ENCODE assay signal across 11 cellular contexts in the genomic region with DNA sequence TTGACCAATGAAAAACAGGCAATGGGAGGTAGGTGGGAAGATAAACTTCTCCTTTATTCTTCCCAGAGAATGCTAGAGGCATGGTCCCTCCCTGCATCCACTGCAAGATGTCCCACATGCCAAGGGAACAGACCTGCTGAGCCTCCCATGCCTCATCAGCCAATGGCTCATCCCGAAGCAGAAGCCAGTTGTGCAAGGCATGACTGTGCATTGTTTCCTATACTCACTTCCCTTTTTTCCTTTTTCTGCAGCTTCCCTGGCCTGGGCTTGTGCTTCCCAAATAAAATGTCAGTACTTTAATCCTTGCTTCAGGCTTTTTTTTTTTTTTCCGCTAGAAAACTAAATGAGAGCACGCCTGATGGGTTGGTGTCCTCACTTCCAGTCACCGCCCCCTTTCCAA.
DNase-seq lines count a peak whose midpoint lies in the region; ATAC-seq and TF ChIP-seq lines count a peak whose summit lies in the region.
"Had no signal": no experiment of that assay in that cellular context is flagged by ENCODE, and none has a peak within 500 bp of the region (broad histone marks: within the 10 kb centered on the region; RNA-seq: fewer than 3 reads in every experiment).

No MANE protein-coding gene starts in this region.

- H2BK15ac ChIP-seq in IMR-90 (ENCODE audit: low read depth, low read length) = peak overlapping the region; percentile 11; the same call in 2 of the 3 replicates

- H3K56ac ChIP-seq in IMR-90 (ENCODE audit: extremely low read depth, insufficient read depth, low read length) = no peak overlapping the region

- no peak for TF ChIP-seq CTCF in IMR-90 (conservative IDR thresholded peaks at IDR 0.05; ENCODE audit: low read depth, low read length)
- no peak for TF ChIP-seq CTCF in adrenal gland (IDR thresholded peaks at IDR 0.05)
- no peak for TF ChIP-seq CTCF in right atrium auricular region (IDR thresholded peaks at IDR 0.05)
- TF ChIP-seq CTCF in tibial artery (IDR thresholded peaks at IDR 0.05) = no peak
- TF ChIP-seq CTCF in PC-9 (conservative IDR thresholded peaks at IDR 0.05) = no peak

- H2AFZ ChIP-seq in IMR-90 (replicated peaks; ENCODE audit: low read length, poor library complexity) = no peak overlapping the region
- no peak overlapping the region for H2AFZ ChIP-seq in PC-9

- intact Hi-C loops in IMR-90 (cut with micrococcal nuclease) = loop anchor here (5.0 kb wide), 5 partner anchors 53 to 292 kb away; a partner anchor contains a TSS
- intact Hi-C loops in adrenal gland (cut with DNase I) = loop anchor here in 1 of 2 donors (10.0 kb wide), 1 partner anchor 234 kb away; a partner anchor contains a TSS
- intact Hi-C loops in tibial artery (cut with DNase I; ENCODE audit: low total_unique reads) = no loop called here
- intact Hi-C loops in PC-9 (cut with micrococcal nuclease; ENCODE audit: unreplicated experiment) = no loop called here

- peak overlapping the region; percentile 33 to 51; a peak in 3 of 4 replicates for H4K8ac ChIP-seq in IMR-90 (ENCODE audit: low read depth in 2 of 2, low read length in 2 of 2)

- TF ChIP-seq RAD21 in IMR-90 (IDR thresholded peaks at IDR 0.05; ENCODE audit: low read length) = no peak

- in situ Hi-C loops in IMR-90 (cut with MboI; ENCODE audit: low sequenced_read_pairs) = loop anchor here (10.0 to 25.0 kb wide), 3 partner anchors 234 to 383 kb away; a partner anchor contains a TSS

- H3K79me1 ChIP-seq in IMR-90 (ENCODE audit: low read depth in 1 of 2, low read length in 2 of 2) = peaks cover 0 to 6% of the 10 kb centered on the region in 2 experiments; a peak in 1 of 4 replicates

- ATAC-seq in IMR-90 (ENCODE audit: low read depth) (no peak), HG03378 (IDR thresholded peaks at IDR 0.05; ENCODE audit: unreplicated experiment) (no peak), HG03025 (IDR thresholded peaks at IDR 0.05; ENCODE audit: low FRiP score, unreplicated experiment) (no peak)

- H2AK5ac ChIP-seq in IMR-90 (ENCODE audit: low read depth, low read length) = peak overlapping the region; percentile 33; the same call in 1 of the 2 replicates

- H4K5ac ChIP-seq in IMR-90 (ENCODE audit: low read depth, low read length) = no peak overlapping the region; the same call in 1 of the 2 replicates

- peak overlapping the region; percentile 57 for H3K4ac ChIP-seq in IMR-90 (ENCODE audit: low read depth, low read length)

- POLR2A ChIA-PET in IMR-90 (lab: Charles Lee; ENCODE audit: unreplicated experiment) = no interaction called here
- POLR2A ChIA-PET in PC-9 (lab: Charles Lee; ENCODE audit: unreplicated experiment) = no interaction called here

- H3K9me2 ChIP-seq in PC-9 (ENCODE audit: insufficient read depth) = no peaks in the 10 kb centered on the region

- no peaks in the 10 kb centered on the region for H3K36me3 ChIP-seq in IMR-90 (ENCODE audit: control insufficient read depth, insufficient read depth, low read length)
- no peaks in the 10 kb centered on the region for H3K36me3 ChIP-seq in adrenal gland (replicated peaks in 1 of 2)
- no peaks in the 10 kb centered on the region for H3K36me3 ChIP-seq in right atrium auricular region
- H3K36me3 ChIP-seq in tibial artery = no peaks in the 10 kb centered on the region
- no peaks in the 10 kb centered on the region for H3K36me3 ChIP-seq in PC-9 (ENCODE audit: low read depth)

- WGBS in IMR-90 (ENCODE audit: extremely low coverage in 2 of 2, insufficient read length in 1 of 2), 2 experiments = no CpG with 5 or more reads among the region's 4 CpGs
- WGBS in adrenal gland, 4 donors = 81 to 92% (median 88%) methylated on average over 4 of the region's 4 CpGs

- H3K4me1 ChIP-seq in IMR-90 (ENCODE audit: control insufficient read depth, insufficient read depth, low read length) (peaks cover 24% of the 10 kb centered on the region), adrenal gland (replicated peaks in 1 of 2) (peaks cover 24 to 50% of the 10 kb centered on the region in 2 donors), right atrium auricular region (peaks cover 0 to 42% of the 10 kb centered on the region in 2 donors), tibial artery (peaks cover 0 to 57% (median 30%) of the 10 kb centered on the region in 4 donors), PC-9 (replicated peaks; ENCODE audit: insufficient read depth) (peaks cover 20% of the 10 kb centered on the region)

- TF ChIP-seq POLR2A in IMR-90 (IDR thresholded peaks at IDR 0.05; ENCODE audit: low read depth, low read length) = no peak
- no peak for TF ChIP-seq POLR2A in adrenal gland (IDR thresholded peaks at IDR 0.05)

- H3K4me3 ChIP-seq in IMR-90 (ENCODE audit: insufficient read depth, low read depth, low read length) (no peak overlapping the region), adrenal gland (no peak overlapping the region), right atrium auricular region (no peak overlapping the region), tibial artery (no peak overlapping the region), PC-9 (no peak overlapping the region)

- no peaks in the 10 kb centered on the region for H3K79me2 ChIP-seq in PC-9 (ENCODE audit: low read depth)

- dilution Hi-C loops in IMR-90 (cut with HindIII; ENCODE audit: low sequenced_read_pairs, unreplicated experiment) = no loop called here

- peak overlapping the region; percentile 29; the same call in 1 of the 2 replicates for H3K14ac ChIP-seq in IMR-90 (replicated peaks; ENCODE audit: low read depth, low read length)

- peaks cover 6% of the 10 kb centered on the region for H3K9me1 ChIP-seq in IMR-90 (ENCODE audit: insufficient read depth, low read length)

- no peaks in the 10 kb centered on the region for H4K20me1 ChIP-seq in IMR-90 (ENCODE audit: insufficient read depth, low read length)
- H4K20me1 ChIP-seq in PC-9 (ENCODE audit: insufficient read depth) = no peaks in the 10 kb centered on the region

- peak overlapping the region; percentile 82 for H2BK20ac ChIP-seq in IMR-90 (ENCODE audit: low read depth, low read length)

- H2BK120ac ChIP-seq in IMR-90 (ENCODE audit: low read depth, low read length) = peak overlapping the region; percentile 78

- H3F3A ChIP-seq in PC-9 (ENCODE audit: insufficient read depth, low read depth) = no peaks in the 10 kb centered on the region

- BruUV-seq in IMR-90 (replicated peaks; lab: Mats Ljungman, UMichigan) = no TSS peak
- no TSS peak for BruUV-seq in PC-9 (replicated peaks; lab: Mats Ljungman, UMichigan)

- no peak overlapping the region for H2AK9ac ChIP-seq in IMR-90 (replicated peaks; ENCODE audit: low read depth, low read length, poor library complexity)

- H3K4me2 ChIP-seq in IMR-90 (ENCODE audit: low read depth, low read length) (no peak overlapping the region), PC-9 (no peak overlapping the region)

- H3K27me3 ChIP-seq in IMR-90 (ENCODE audit: control insufficient read depth, insufficient read depth, low read length) = no peaks in the 10 kb centered on the region
- H3K27me3 ChIP-seq in adrenal gland = no peaks in the 10 kb centered on the region
- no peaks in the 10 kb centered on the region for H3K27me3 ChIP-seq in right atrium auricular region
- H3K27me3 ChIP-seq in tibial artery = no peaks in the 10 kb centered on the region
- no peaks in the 10 kb centered on the region for H3K27me3 ChIP-seq in PC-9 (ENCODE audit: insufficient read depth, low read depth)

- peak overlapping the region; percentile 29; the same call in 1 of the 2 replicates for H3K23ac ChIP-seq in IMR-90 (ENCODE audit: low read depth, low read length)

- H4K91ac ChIP-seq in IMR-90 (ENCODE audit: insufficient read depth, low read depth, low read length) = peak overlapping the region; percentile 68

- peak overlapping the region; percentile 41; the same call in 1 of the 2 replicates for H3K27ac ChIP-seq in IMR-90 (ENCODE audit: insufficient read depth, low read length)
- peak overlapping the region in 3 of 5 donors; percentile 33 to 59 (median 49) for H3K27ac ChIP-seq in adrenal gland
- H3K27ac ChIP-seq in right atrium auricular region = peak overlapping the region in 1 of 2 donors; percentile 60
- H3K27ac ChIP-seq in tibial artery = peak overlapping the region; percentile 25 to 51
- no peak overlapping the region for H3K27ac ChIP-seq in PC-9

- H3K9me3 ChIP-seq in IMR-90 (ENCODE audit: control insufficient read depth, insufficient read depth, low read length) = no peaks in the 10 kb centered on the region
- H3K9me3 ChIP-seq in adrenal gland (replicated peaks in 1 of 3) = no peaks in the 10 kb centered on the region
- no peaks in the 10 kb centered on the region for H3K9me3 ChIP-seq in right atrium auricular region
- no peaks in the 10 kb centered on the region for H3K9me3 ChIP-seq in tibial artery
- no peaks in the 10 kb centered on the region for H3K9me3 ChIP-seq in PC-9 (ENCODE audit: insufficient read depth, low read depth)

- peak overlapping the region; percentile 0 for H2BK5ac ChIP-seq in IMR-90 (ENCODE audit: low read depth, low read length, poor library complexity, severe bottlenecking)

- CTCF ChIA-PET in IMR-90 (lab: Yijun Ruan, JAX) = interaction anchor here (0.6 kb wide), 1 partner anchor 15 kb away, joined by 3 read pairs; no protein-coding TSS in a partner anchor
- CTCF ChIA-PET in PC-9 (lab: Charles Lee) = no interaction called here

- DNase-seq in IMR-90 (peak; percentile 62), adrenal gland (peak in 6 of 7 donors; percentile 38 to 65 (median 46)), right atrium auricular region (ENCODE audit: low spot score) (peak; percentile 82), tibial artery (peak; percentile 77 to 82), retina (no peak), PC-9 (no peak)
- DNase-seq: NCI-H1417 treated with DMSO at 0.1 percent for 48 hours, nucleus accumbens, SW 1271 had no signal

- H3K18ac ChIP-seq in IMR-90 (ENCODE audit: low read depth, low read length) = 0 out of 2 replicates have a peak overlapping the region, but pooled peaks have one; percentile 14

- no peak overlapping the region for H3K9ac ChIP-seq in IMR-90 (ENCODE audit: low read depth, low read length)

TF ChIP-seq in IMR-90, 13 proteins besides CTCF, POLR2A, EP300 and RAD21:
- TF ChIP-seq CHD1 (IDR thresholded peaks at IDR 0.05; ENCODE audit: low read depth, low read length) (no peak), NFE2L2 (IDR thresholded peaks at IDR 0.05; ENCODE audit: low read depth, low read length) (peak; percentile 85), MXI1 (IDR thresholded peaks at IDR 0.05; ENCODE audit: borderline replicate concordance, low read depth, low read length) (no peak), MAZ (IDR thresholded peaks at IDR 0.05; ENCODE audit: borderline replicate concordance, low read depth, low read length) (no peak), CEBPB (IDR thresholded peaks at IDR 0.05; ENCODE audit: low read depth, low read length) (peak; percentile 86)

Comparison
In these comparisons a context has a peak if more than half of its experiments do, and no peak if none do; other contexts are left out.
1. DNase-seq: peak in IMR-90 (single experiment), adrenal gland (6 of 7), right atrium auricular region (single experiment) and tibial artery (2 of 2); none in retina (single experiment) and PC-9 (0 of 2).